In genomic region chr9:33239922-33240321, GRCh38 we compare ENCODE assay signal across 13 cellular contexts. TPM values are rescaled to one million over a fixed set of nuclear protein-coding genes. Genes with fewer than 3 reads are reported as not detected.
DNase-seq lines count a peak whose midpoint lies in the region; ATAC-seq, FAIRE-seq and TF ChIP-seq lines count a peak whose summit lies in the region.
"Had no signal": no experiment of that assay in that cellular context is flagged by ENCODE, and none has a peak within 500 bp of the region (broad histone marks: within the 10 kb centered on the region; RNA-seq: fewer than 3 reads in every experiment).

A gene with protein sequence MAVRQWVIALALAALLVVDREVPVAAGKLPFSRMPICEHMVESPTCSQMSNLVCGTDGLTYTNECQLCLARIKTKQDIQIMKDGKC (plus strand): TSS chr9:33240167. CDS start chr9:33240209, 42 bp downstream.

- H3K27me3 Mint-ChIP-seq in T-helper 2 cell treated with Interferon-gamma antibody and Interleukin-4, amounts not matched to agents 5 μg/mL and 100 μg/mL, for 36 hours (ENCODE audit: low read depth): peaks cover 9% of the 10 kb centered on the region

- H3K36me3 Mint-ChIP-seq in T-helper 2 cell treated with Interferon-gamma antibody and Interleukin-4, amounts not matched to agents 5 μg/mL and 100 μg/mL, for 36 hours (ENCODE audit: low read depth): no peaks in the 10 kb centered on the region

- H3K9ac ChIP-seq in kidney (ENCODE audit: low read length in 2 of 2): no peak within 1 kb of the TSS

- H3K4me3 Mint-ChIP-seq in T-helper 2 cell treated with Interferon-gamma antibody and Interleukin-4, amounts not matched to agents 5 μg/mL and 100 μg/mL, for 36 hours: no peak within 1 kb of the TSS
- H3K4me3 Mint-ChIP-seq: immature natural killer cell had no signal

- no peak within 1 kb of the TSS for H3K27ac ChIP-seq in right atrium auricular region
- H3K27ac ChIP-seq in WERI-Rb-1: peak within 1 kb of the TSS; percentile 92
- no peak within 1 kb of the TSS for H3K27ac ChIP-seq in lower lobe of right lung
- no peak within 1 kb of the TSS for H3K27ac ChIP-seq in kidney (ENCODE audit: low read depth in 2 of 2, low read length in 2 of 2)
- H3K27ac ChIP-seq: esophagus squamous epithelium, PC-9 had no signal

- intact Hi-C loops in Right ventricle myocardium inferior (cut with DNase I): no loop called here
- intact Hi-C loops in lower lobe of right lung (cut with DNase I): no loop called here
- intact Hi-C loops in kidney (cut with DNase I): no loop called here

- H3K27me3 ChIP-seq in right atrium auricular region (no peaks in the 10 kb centered on the region), WERI-Rb-1 (ENCODE audit: insufficient read depth, low read depth, severe bottlenecking) (no peaks in the 10 kb centered on the region), lower lobe of right lung (ENCODE audit: low read depth) (no peaks in the 10 kb centered on the region)
- H3K27me3 ChIP-seq: esophagus squamous epithelium had no signal

- H3K9me3 ChIP-seq in right atrium auricular region (no peaks in the 10 kb centered on the region), WERI-Rb-1 (ENCODE audit: severe bottlenecking) (no peaks in the 10 kb centered on the region), lower lobe of right lung (no peaks in the 10 kb centered on the region), kidney (ENCODE audit: control insufficient read depth in 1 of 2, low read length in 2 of 2) (no peaks in the 10 kb centered on the region)
- H3K9me3 ChIP-seq: esophagus squamous epithelium had no signal

- H3K9me3 Mint-ChIP-seq in T-helper 2 cell treated with Interferon-gamma antibody and Interleukin-4, amounts not matched to agents 5 μg/mL and 100 μg/mL, for 36 hours: no peaks in the 10 kb centered on the region
- H3K9me3 Mint-ChIP-seq: immature natural killer cell had no signal

- DNase-seq in Right ventricle myocardium inferior (ENCODE audit: missing footprints): no peak
- DNase-seq in right atrium auricular region (ENCODE audit: low spot score): no peak
- peak; percentile 98 for DNase-seq in WERI-Rb-1
- no peak for DNase-seq in lower lobe of right lung
- peak; percentile 55 for DNase-seq in ureter (ENCODE audit: low spot score)
- no peak for DNase-seq in NCI-H1930 (lab: John Stamatoyannopoulos, UW)
- no peak for DNase-seq in T-helper 2 cell treated with Interferon-gamma antibody and Interleukin-4, amounts not matched to agents 5 μg/mL and 100 μg/mL, for 36 hours (ENCODE audit: low spot score)
- DNase-seq in kidney: no peak
- DNase-seq: esophagus squamous epithelium, immature natural killer cell, NCI-H187, PC-9 had no signal

- H3K36me3 ChIP-seq in right atrium auricular region (no peaks in the 10 kb centered on the region), WERI-Rb-1 (no peaks in the 10 kb centered on the region), lower lobe of right lung (no peaks in the 10 kb centered on the region), kidney (ENCODE audit: control insufficient read depth in 1 of 2, insufficient read depth in 2 of 2, low read length in 2 of 2) (no peaks in the 10 kb centered on the region)
- H3K36me3 ChIP-seq: esophagus squamous epithelium had no signal

- no peak for FAIRE-seq in kidney (lab: Jason Lieb, UNC)

- no peak within 1 kb of the TSS for H3K27ac Mint-ChIP-seq in T-helper 2 cell treated with Interferon-gamma antibody and Interleukin-4, amounts not matched to agents 5 μg/mL and 100 μg/mL, for 36 hours
- H3K27ac Mint-ChIP-seq: immature natural killer cell had no signal

- H3K4me1 Mint-ChIP-seq in T-helper 2 cell treated with Interferon-gamma antibody and Interleukin-4, amounts not matched to agents 5 μg/mL and 100 μg/mL, for 36 hours (ENCODE audit: low read depth): peaks cover 3% of the 10 kb centered on the region
- H3K4me1 Mint-ChIP-seq: immature natural killer cell had no signal

- H3K4me3 ChIP-seq in right atrium auricular region (no peak within 1 kb of the TSS), WERI-Rb-1 (ENCODE audit: low read depth, low read length) (peak within 1 kb of the TSS; percentile 22), lower lobe of right lung (no peak within 1 kb of the TSS), kidney (ENCODE audit: low read length in 2 of 2) (no peak within 1 kb of the TSS)
- H3K4me3 ChIP-seq: esophagus squamous epithelium, PC-9 had no signal

- peak; percentile 61 for ATAC-seq in Right ventricle myocardium inferior
- ATAC-seq in lower lobe of right lung: peak; percentile 14 to 33

- H3K4me1 ChIP-seq in right atrium auricular region: peaks cover 0 to 9% of the 10 kb centered on the region in 2 donors
- no peaks in the 10 kb centered on the region for H3K4me1 ChIP-seq in lower lobe of right lung
- H3K4me1 ChIP-seq in kidney (ENCODE audit: control insufficient read depth in 1 of 2, insufficient read depth in 1 of 2, low read depth in 1 of 2, low read length in 2 of 2): peaks cover 0 to 6% of the 10 kb centered on the region in 2 donors

- no peak for TF ChIP-seq CTCF in right atrium auricular region (IDR thresholded peaks at IDR 0.05)
- no peak for TF ChIP-seq CTCF in WERI-Rb-1 (IDR thresholded peaks at IDR 0.05; ENCODE audit: low read depth, low read length)
- no peak for TF ChIP-seq CTCF in lower lobe of right lung (IDR thresholded peaks at IDR 0.05)
- TF ChIP-seq CTCF in kidney (IDR thresholded peaks at IDR 0.05; ENCODE audit: borderline replicate concordance, extremely low read depth, insufficient read depth): no peak

RNA-seq across cellular contexts. Expression of the gene that starts here (rescaled TPM):
- not detected for total RNA-seq in Right ventricle myocardium inferior
- total RNA-seq in right atrium auricular region: not detected
- total RNA-seq in lower lobe of right lung: not detected
- not detected for total RNA-seq in ureter
- total RNA-seq in kidney: not detected
- not detected for polyA plus RNA-seq in kidney (ENCODE audit: insufficient read depth, low read depth, low replicate concordance)
- total RNA-seq: esophagus squamous epithelium, PC-9 had no signal
- polyA plus RNA-seq: AG04450, immature natural killer cell had no signal

Comparison
In these comparisons a context has a peak if more than half of its experiments do, and no peak if none do; other contexts are left out.
1. Peak in ATAC-seq in Right ventricle myocardium inferior; RNA of the gene not detected or under 1 TPM.
2. Peak in ATAC-seq in lower lobe of right lung; RNA of the gene not detected or under 1 TPM.
3. Peak in DNase-seq in ureter; RNA of the gene not detected or under 1 TPM.